9 cellular contexts compared by ENCODE assay signal in the genomic region with DNA sequence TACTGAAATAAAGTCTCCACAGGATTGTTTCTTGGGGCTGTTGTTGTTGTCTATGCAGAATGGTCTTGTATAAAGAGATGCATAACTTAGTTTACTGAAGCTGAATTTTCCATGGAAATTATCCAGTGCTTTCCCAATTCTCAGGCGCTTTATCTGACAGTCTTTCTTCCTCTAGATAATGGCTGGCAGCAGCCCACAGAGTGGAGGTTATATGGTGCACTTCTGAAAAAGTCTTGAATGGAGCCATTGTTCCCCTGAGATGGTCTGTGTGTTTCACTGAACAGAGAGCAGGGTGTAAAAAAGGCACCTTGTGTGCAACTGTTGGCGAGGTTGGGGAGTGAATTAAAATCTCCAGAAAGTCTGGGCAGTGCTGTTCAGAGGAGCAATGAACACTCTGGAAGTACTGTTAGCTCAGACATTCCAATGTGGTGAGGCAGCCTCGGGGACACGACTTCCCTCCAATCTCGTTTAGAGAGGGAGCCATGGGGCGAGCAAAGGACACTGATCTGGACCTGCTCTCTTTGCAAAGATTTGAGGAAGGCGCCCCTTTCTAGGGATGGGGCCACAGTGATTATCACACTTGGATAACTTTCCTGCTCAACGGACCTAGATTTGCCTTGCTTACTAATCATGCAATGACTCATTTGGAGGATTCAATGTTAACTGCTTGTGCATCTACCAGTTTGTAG. TPM values are rescaled to one million over a fixed set of nuclear protein-coding genes. Genes with fewer than 3 reads are reported as not detected.
DNase-seq lines count a peak whose midpoint lies in the region; ATAC-seq and TF ChIP-seq lines count a peak whose summit lies in the region.
"Had no signal": no experiment of that assay in that cellular context is flagged by ENCODE, and none has a peak within 500 bp of the region (broad histone marks: within the 10 kb centered on the region; RNA-seq: fewer than 3 reads in every experiment).

No MANE protein-coding gene starts in this region.

- CTCF ChIA-PET in HCT116 (lab: Charles Lee), result interaction anchor here (0.9 to 1.3 kb wide), 3 partner anchors 15 to 75 kb away, joined by 3 to 5 read pairs (median 4); no protein-coding TSS in a partner anchor
- CTCF ChIA-PET in T-cell (lab: Charles Lee), result interaction anchor here in 1 of 2 donors (0.7 kb wide), 1 partner anchor 106 kb away, joined by 3 read pairs; no protein-coding TSS in a partner anchor

- peak; percentile 62 for ATAC-seq in HCT116
- ATAC-seq in GM21423 (IDR thresholded peaks at IDR 0.05; ENCODE audit: unreplicated experiment), result no peak
- no peak for ATAC-seq in T-cell (replicated peaks in 1 of 4)
- ATAC-seq in HG03571 (IDR thresholded peaks at IDR 0.05; ENCODE audit: unreplicated experiment), result no peak

- intact Hi-C loops in HCT116 (cut with micrococcal nuclease), result loop anchor here (5.0 kb wide), 1 partner anchor 51 kb away; no protein-coding TSS in a partner anchor

- peaks cover 23% of the 10 kb centered on the region for H3K27me3 Mint-ChIP-seq in brain
- peaks cover 51 to 59% of the 10 kb centered on the region in 2 donors for H3K27me3 Mint-ChIP-seq in T-cell

- TF ChIP-seq POLR2A in HCT116 (IDR thresholded peaks at IDR 0.05; ENCODE audit: borderline replicate concordance, extremely low read depth, insufficient read depth, insufficient read length), result no peak

- BruUV-seq in HCT116 (replicated peaks; lab: Mats Ljungman, UMichigan), result no TSS peak

- no peak overlapping the region for H3K27ac ChIP-seq in HCT116 (ENCODE audit: low read depth, low read length)

- H3K36me3 Mint-ChIP-seq in brain (no peaks in the 10 kb centered on the region), T-cell (peaks cover 5% of the 10 kb centered on the region)

- H4K20me1 ChIP-seq in HCT116 (ENCODE audit: insufficient read depth), result no peaks in the 10 kb centered on the region

- POLR2A ChIA-PET in HCT116 (lab: Charles Lee), result no interaction called here
- POLR2A ChIA-PET in T-cell (lab: Charles Lee), result no interaction called here

- peaks cover 0 to 3% (median 0%) of the 10 kb centered on the region in 5 experiments for H3K9me3 Mint-ChIP-seq in brain
- peaks cover 0 to 5% (median 0%) of the 10 kb centered on the region in 3 donors for H3K9me3 Mint-ChIP-seq in T-cell

- H3K9me3 ChIP-seq in HCT116 (ENCODE audit: control insufficient read depth in 1 of 2, insufficient read depth in 1 of 2, low read depth in 1 of 2, low read length in 2 of 2) (no peaks in the 10 kb centered on the region), skeletal muscle satellite cell (replicated peaks; ENCODE audit: low read length) (no peaks in the 10 kb centered on the region)

- RAD21 ChIA-PET in HCT116 (lab: Charles Lee; ENCODE audit: low non-redundant PET in 1 of 2, low total read pairs in 2 of 2, uncharacterized antibody in 2 of 2, unreplicated experiment in 2 of 2), result interaction anchor here in 1 of 2 experiments (1.0 kb wide), 1 partner anchor 75 kb away, joined by 3 read pairs; no protein-coding TSS in a partner anchor

- H3K27me3 ChIP-seq in HCT116 (ENCODE audit: insufficient read depth, low read length) (no peaks in the 10 kb centered on the region), skeletal muscle satellite cell (ENCODE audit: control insufficient read depth, insufficient read depth, low read length) (no peaks in the 10 kb centered on the region)

- H3K4me1 Mint-ChIP-seq in brain (peaks cover 56% of the 10 kb centered on the region), T-cell (peaks cover 0 to 6% (median 5%) of the 10 kb centered on the region in 3 donors)

- peak overlapping the region; percentile 67 to 93 (median 86) for H3K27ac Mint-ChIP-seq in brain
- H3K27ac Mint-ChIP-seq in T-cell, result no peak overlapping the region

- H3K4me3 ChIP-seq in HCT116 (replicated peaks in 1 of 2; ENCODE audit: low read depth in 1 of 2, low read length in 2 of 2) (peak overlapping the region in 1 of 2 experiments; percentile 7; a peak in 1 of 4 replicates), skeletal muscle satellite cell (ENCODE audit: low read length) (no peak overlapping the region)

- no peaks in the 10 kb centered on the region for H3K36me3 ChIP-seq in HCT116 (ENCODE audit: control insufficient read depth in 1 of 2, insufficient read depth in 2 of 2, low read length in 2 of 2)
- H3K36me3 ChIP-seq in skeletal muscle satellite cell (ENCODE audit: insufficient read depth, low read length), result no peaks in the 10 kb centered on the region

- H3K4me2 ChIP-seq in HCT116 (ENCODE audit: low read length), result peak overlapping the region; percentile 60
- peak overlapping the region; percentile 64 for H3K4me2 ChIP-seq in skeletal muscle satellite cell (ENCODE audit: low read length)

- TF ChIP-seq RAD21 in HCT116 (IDR thresholded peaks at IDR 0.05; ENCODE audit: low read depth), result no peak

- H3K4me3 Mint-ChIP-seq in brain (peak overlapping the region; percentile 50 to 96 (median 79)), T-cell (no peak overlapping the region)

- TF ChIP-seq CTCF in HCT116 (IDR thresholded peaks at IDR 0.05 in 2 of 3, conservative IDR thresholded peaks at IDR 0.05 in 1 of 3; ENCODE audit: borderline replicate concordance in 1 of 3, insufficient read depth in 1 of 3, low read depth in 2 of 3, low read length in 2 of 3) (no peak), brain (conservative IDR thresholded peaks at IDR 0.05) (no peak)

- no peaks in the 10 kb centered on the region for H3K9me2 ChIP-seq in HCT116 (ENCODE audit: insufficient read depth)

- DNase-seq in HCT116 (ENCODE audit: low read depth, low spot score) (peak; percentile 26), iPS-NIHi7 (ENCODE audit: extremely low spot score) (peak; percentile 73), NCI-H1436 treated with DMSO at 0.1 percent for 48 hours (lab: John Stamatoyannopoulos, UW) (no peak), T-cell (no peak)

- H3K9ac ChIP-seq in HCT116 (ENCODE audit: low read length) (no peak overlapping the region), skeletal muscle satellite cell (ENCODE audit: low read depth, low read length) (no peak overlapping the region)

- H3K79me2 ChIP-seq in HCT116 (ENCODE audit: insufficient read depth, low read length), result no peaks in the 10 kb centered on the region

- H2AFZ ChIP-seq in HCT116 (ENCODE audit: low read depth, low read length, poor library complexity, severe bottlenecking), result peak overlapping the region; percentile 81

- peaks cover 24 to 36% of the 10 kb centered on the region in 2 experiments for H3K4me1 ChIP-seq in HCT116 (ENCODE audit: control insufficient read depth in 1 of 2, insufficient read depth in 2 of 2, low read length in 2 of 2)
- H3K4me1 ChIP-seq in skeletal muscle satellite cell (ENCODE audit: control insufficient read depth, insufficient read depth, low read length), result peaks cover 41% of the 10 kb centered on the region

TF ChIP-seq in HCT116, 20 proteins besides CTCF, POLR2A, EP300 and RAD21:
- TF ChIP-seq JUND (IDR thresholded peaks at IDR 0.05) (peak; percentile 30), ZBTB33 (IDR thresholded peaks at IDR 0.05; ENCODE audit: extremely low read depth, insufficient replicate concordance, low read length) (no peak), FOSL1 (IDR thresholded peaks at IDR 0.05; ENCODE audit: low read depth) (peak; percentile 56)
TF ChIP-seq in HCT116: peak in this region for 2.

RNA-seq across cellular contexts. Expression of gene PLCE1, which starts 2.0 kb away (rescaled TPM):
- 2.5 TPM for total RNA-seq in HCT116 (2021; ENCODE audit: unreplicated experiment)
- 1.1 and 1.4 TPM in 2 replicates for polyA plus RNA-seq in HCT116 (2012)
- 2.7 TPM for polyA plus RNA-seq in brain (ENCODE audit: insufficient read depth, low read depth, low replicate concordance)
- 1.5 and 2.6 TPM in 2 replicates for total RNA-seq in skeletal muscle satellite cell (2012; rRNA removed)
- total RNA-seq in T-cell, result under 1 TPM in 3 of 5 donors, not detected in 2; 0.03 to 0.06 (median 0.03) TPM
- total RNA-seq: mononuclear cell had no signal

Comparison
In these comparisons a context has a peak if more than half of its experiments do, and no peak if none do; other contexts are left out.
1. DNase-seq: peak in HCT116 (single experiment) and iPS-NIHi7 (single experiment); none in NCI-H1436 treated with DMSO at 0.1 percent for 48 hours (single experiment) and T-cell (0 of 34).
2. H3K27ac Mint-ChIP-seq: peak in brain (5 of 5); none in T-cell (0 of 2).
3. H3K4me3 Mint-ChIP-seq: peak in brain (5 of 5); none in T-cell (0 of 3).